Comparison of ENCODE assay signal across 17 cellular contexts in genomic region chr3:137330246-137330645, GRCh38.
DNase-seq lines count a peak whose midpoint lies in the region; ATAC-seq and TF ChIP-seq lines count a peak whose summit lies in the region.
"Had no signal": no experiment of that assay in that cellular context is flagged by ENCODE, and none has a peak within 500 bp of the region (broad histone marks: within the 10 kb centered on the region; RNA-seq: fewer than 3 reads in every experiment).

No MANE protein-coding gene starts in this region.

- H3K36me3 ChIP-seq in breast epithelium, result no peaks in the 10 kb centered on the region
- H3K36me3 ChIP-seq: BE2C had no signal

- no peak overlapping the region for H3K4me3 ChIP-seq in breast epithelium
- H3K4me3 ChIP-seq: A549 had no signal

- H3K4me3 Mint-ChIP-seq in activated CD4-positive, alpha-beta T cell treated with anti-CD3 and anti-CD28 coated beads for 36 hours, result no peak overlapping the region
- H3K4me3 Mint-ChIP-seq: HFFc6 had no signal

- no peaks in the 10 kb centered on the region for H3K9me3 ChIP-seq in breast epithelium
- H3K9me3 ChIP-seq: A549, BE2C had no signal

- no peak overlapping the region for H3K27ac ChIP-seq in breast epithelium
- H3K27ac ChIP-seq: A549, C4-2B, HL-60 had no signal

- CTCF ChIA-PET in activated CD4-positive, alpha-beta T cell treated with anti-CD3 and anti-CD28 coated beads for 36 hours (lab: Charles Lee), result no interaction called here

- no peak overlapping the region for H3K27ac Mint-ChIP-seq in activated CD4-positive, alpha-beta T cell treated with anti-CD3 and anti-CD28 coated beads for 36 hours
- H3K27ac Mint-ChIP-seq: CD4-positive, alpha-beta memory T cell; HFFc6 had no signal

- TF ChIP-seq CTCF in breast epithelium (IDR thresholded peaks at IDR 0.05), result no peak

- intact Hi-C loops in breast epithelium (cut with DNase I; ENCODE audit: low total_unique reads), result no loop called here
- intact Hi-C loops in activated CD4-positive, alpha-beta T cell treated with anti-CD3 and anti-CD28 coated beads for 36 hours (cut with DNase I, micrococcal nuclease), result no loop called here

- no peak for TF ChIP-seq POLR2A in breast epithelium (IDR thresholded peaks at IDR 0.05)

- POLR2A ChIA-PET in activated CD4-positive, alpha-beta T cell treated with anti-CD3 and anti-CD28 coated beads for 36 hours (lab: Charles Lee), result no interaction called here

- H3K4me1 ChIP-seq in breast epithelium, result no peaks in the 10 kb centered on the region
- H3K4me1 ChIP-seq: A549, BE2C had no signal

- H3K27me3 Mint-ChIP-seq in activated CD4-positive, alpha-beta T cell treated with anti-CD3 and anti-CD28 coated beads for 36 hours, result peaks cover 2% of the 10 kb centered on the region
- H3K27me3 Mint-ChIP-seq: CD4-positive, alpha-beta memory T cell had no signal

- ATAC-seq in GM18502 (IDR thresholded peaks at IDR 0.05; ENCODE audit: poor library complexity, unreplicated experiment), result peak; percentile 51
- ATAC-seq in GM21786 (IDR thresholded peaks at IDR 0.05; ENCODE audit: unreplicated experiment), result peak; percentile 31
- ATAC-seq in HG02885 (IDR thresholded peaks at IDR 0.05; ENCODE audit: poor library complexity, unreplicated experiment), result peak; percentile 45
- no peak for ATAC-seq in activated CD4-positive, alpha-beta T cell treated with anti-CD3 and anti-CD28 coated beads for 36 hours
- ATAC-seq: A549 had no signal

- no peaks in the 10 kb centered on the region for H3K36me3 Mint-ChIP-seq in activated CD4-positive, alpha-beta T cell treated with anti-CD3 and anti-CD28 coated beads for 36 hours (ENCODE audit: low read depth)
- H3K36me3 Mint-ChIP-seq: CD4-positive, alpha-beta memory T cell had no signal

- H3K27me3 ChIP-seq in breast epithelium, result no peaks in the 10 kb centered on the region
- H3K27me3 ChIP-seq: BE2C had no signal

- DNase-seq in iPS-NIHi11 (ENCODE audit: low spot score), result no peak
- no peak for DNase-seq in putamen (ENCODE audit: low spot score)
- no peak for DNase-seq in breast epithelium (ENCODE audit: low spot score in 2 of 2)
- DNase-seq in activated CD4-positive, alpha-beta T cell treated with anti-CD3 and anti-CD28 coated beads for 36 hours, result no peak
- DNase-seq: BE2C; CD4-positive, alpha-beta memory T cell; DMS153; DMS79 treated with DMSO at 0.1 percent for 48 hours; EL; HCEC 1CT; HFFc6 had no signal

- peaks cover 2% of the 10 kb centered on the region for H3K9me3 Mint-ChIP-seq in activated CD4-positive, alpha-beta T cell treated with anti-CD3 and anti-CD28 coated beads for 36 hours (ENCODE audit: low read depth)

- no peaks in the 10 kb centered on the region for H3K4me1 Mint-ChIP-seq in activated CD4-positive, alpha-beta T cell treated with anti-CD3 and anti-CD28 coated beads for 36 hours
- H3K4me1 Mint-ChIP-seq: CD4-positive, alpha-beta memory T cell had no signal
